8 cellular contexts compared by ENCODE assay signal in genomic region chr1:153775432-153776311, GRCh38.
DNase-seq lines count a peak whose midpoint lies in the region; ATAC-seq and FAIRE-seq lines count a peak whose summit lies in the region.

No MANE protein-coding gene starts in this region.

- no peaks in the 10 kb centered on the region for H3K27me3 Mint-ChIP-seq in memory B cell

- ATAC-seq in HG02885 (IDR thresholded peaks at IDR 0.05; ENCODE audit: poor library complexity, unreplicated experiment) (peak; percentile 54), memory B cell (ENCODE audit: low read depth) (peak; percentile 80)

- peak overlapping the region; percentile 87 for H3K4me3 Mint-ChIP-seq in memory B cell

- H3K36me3 Mint-ChIP-seq in memory B cell, result peaks cover 4% of the 10 kb centered on the region

- H3K4me1 Mint-ChIP-seq in memory B cell, result peaks cover 16% of the 10 kb centered on the region

- peak overlapping the region; percentile 67 for H3K27ac Mint-ChIP-seq in memory B cell

- peak; percentile 72 for DNase-seq in GF-D8 (lab: John Stamatoyannopoulos, UW)
- DNase-seq in NCI-H2196 treated with DMSO at 0.1 percent for 48 hours (lab: John Stamatoyannopoulos, UW; ENCODE audit: unreplicated experiment), result peak; percentile 70
- DNase-seq in activated CD4-positive, alpha-beta T cell treated with anti-CD3 and anti-CD28 coated beads, Interleukin-2, amount 50 U/mL, for 1 hour, result peak; percentile 61
- peak; percentile 83 for DNase-seq in ecto neural progenitor cell (ENCODE audit: low spot score)
- peak; percentile 54 to 58 for DNase-seq in memory B cell (ENCODE audit: low spot score in 2 of 2)
- DNase-seq in stimulated activated CD8-positive, alpha-beta memory T cell treated with anti-CD3 and anti-CD28 coated beads, Interleukin-15, amount 100 ng/mL, for 4 hours (ENCODE audit: low read depth in 2 of 2), result peak; percentile 29 to 33
- DNase-seq in urothelium cell line (ENCODE audit: low spot score), result no peak

- no peak for FAIRE-seq in urothelium cell line (lab: Jason Lieb, UNC)

- no peaks in the 10 kb centered on the region for H3K9me3 Mint-ChIP-seq in memory B cell
